Comparison of ENCODE assay signal across 1 cellular context in genomic region chr3:14228611-14229470, GRCh38.
TF ChIP-seq lines count a peak whose summit lies in the region.

No MANE protein-coding gene starts in this region.

TF ChIP-seq in HepG2, 621 proteins besides CTCF, POLR2A, EP300 and RAD21:
- TF ChIP-seq ZNF484 (CRISPR knock-in tag; IDR thresholded peaks at IDR 0.05; ENCODE audit: borderline replicate concordance, low read depth) (no peak), CREB3 (CRISPR knock-in tag; IDR thresholded peaks at IDR 0.05) (no peak), LBX2 (CRISPR knock-in tag; IDR thresholded peaks at IDR 0.05; ENCODE audit: borderline replicate concordance) (no peak), CBX5 (CRISPR knock-in tag; IDR thresholded peaks at IDR 0.05; ENCODE audit: borderline replicate concordance) (no peak), ZNF639 (CRISPR knock-in tag; conservative IDR thresholded peaks at IDR 0.05) (no peak), JUND (CRISPR knock-in tag; IDR thresholded peaks at IDR 0.05) (no peak), ZNF101 (CRISPR knock-in tag; IDR thresholded peaks at IDR 0.05; ENCODE audit: borderline replicate concordance, low read depth) (no peak), CHCHD3 (CRISPR knock-in tag; IDR thresholded peaks at IDR 0.05) (no peak), KDM3A (CRISPR knock-in tag; IDR thresholded peaks at IDR 0.05; ENCODE audit: low read depth) (no peak), ZFP36 (IDR thresholded peaks at IDR 0.05; ENCODE audit: borderline replicate concordance, low read depth, low read length, partially characterized antibody) (no peak), NCOA5 (CRISPR knock-in tag; IDR thresholded peaks at IDR 0.05) (no peak), ZNF383 (CRISPR knock-in tag; IDR thresholded peaks at IDR 0.05; ENCODE audit: borderline replicate concordance) (no peak), ZNF276 (CRISPR knock-in tag; IDR thresholded peaks at IDR 0.05; ENCODE audit: low read depth) (no peak), ZNF839 (CRISPR knock-in tag; IDR thresholded peaks at IDR 0.05; ENCODE audit: borderline replicate concordance) (no peak), REPIN1 (CRISPR knock-in tag; IDR thresholded peaks at IDR 0.05; ENCODE audit: borderline replicate concordance, low read depth) (no peak)
